ENCODE assay signal across 1 cellular context in genomic region chr15:52100807-52101206, GRCh38.
TF ChIP-seq lines count a peak whose summit lies in the region.

No MANE protein-coding gene starts in this region.

TF ChIP-seq in GM23338, 12 proteins besides CTCF, POLR2A, EP300 and RAD21 (continued from another document):
- no peak for TF ChIP-seq ZNF462 (CRISPR knock-in tag; IDR thresholded peaks at IDR 0.05)
- no peak for TF ChIP-seq CREB1 (CRISPR knock-in tag; IDR thresholded peaks at IDR 0.05; ENCODE audit: low read depth)
- no peak for TF ChIP-seq ZNF331 (CRISPR knock-in tag; IDR thresholded peaks at IDR 0.05; ENCODE audit: low read depth)
- no peak for TF ChIP-seq EZH2phosphoT487 (IDR thresholded peaks at IDR 0.05; ENCODE audit: unreplicated experiment)
- no peak for TF ChIP-seq POLR2AphosphoS5 (IDR thresholded peaks at IDR 0.05; ENCODE audit: low read depth)
- no peak for TF ChIP-seq EZH2 (IDR thresholded peaks at IDR 0.05; ENCODE audit: low read depth, unreplicated experiment)
- no peak for TF ChIP-seq JUNB (IDR thresholded peaks at IDR 0.05; ENCODE audit: unreplicated experiment)
- no peak for TF ChIP-seq ZNF114 (CRISPR knock-in tag; IDR thresholded peaks at IDR 0.05)
- TF ChIP-seq, protein P1, sequence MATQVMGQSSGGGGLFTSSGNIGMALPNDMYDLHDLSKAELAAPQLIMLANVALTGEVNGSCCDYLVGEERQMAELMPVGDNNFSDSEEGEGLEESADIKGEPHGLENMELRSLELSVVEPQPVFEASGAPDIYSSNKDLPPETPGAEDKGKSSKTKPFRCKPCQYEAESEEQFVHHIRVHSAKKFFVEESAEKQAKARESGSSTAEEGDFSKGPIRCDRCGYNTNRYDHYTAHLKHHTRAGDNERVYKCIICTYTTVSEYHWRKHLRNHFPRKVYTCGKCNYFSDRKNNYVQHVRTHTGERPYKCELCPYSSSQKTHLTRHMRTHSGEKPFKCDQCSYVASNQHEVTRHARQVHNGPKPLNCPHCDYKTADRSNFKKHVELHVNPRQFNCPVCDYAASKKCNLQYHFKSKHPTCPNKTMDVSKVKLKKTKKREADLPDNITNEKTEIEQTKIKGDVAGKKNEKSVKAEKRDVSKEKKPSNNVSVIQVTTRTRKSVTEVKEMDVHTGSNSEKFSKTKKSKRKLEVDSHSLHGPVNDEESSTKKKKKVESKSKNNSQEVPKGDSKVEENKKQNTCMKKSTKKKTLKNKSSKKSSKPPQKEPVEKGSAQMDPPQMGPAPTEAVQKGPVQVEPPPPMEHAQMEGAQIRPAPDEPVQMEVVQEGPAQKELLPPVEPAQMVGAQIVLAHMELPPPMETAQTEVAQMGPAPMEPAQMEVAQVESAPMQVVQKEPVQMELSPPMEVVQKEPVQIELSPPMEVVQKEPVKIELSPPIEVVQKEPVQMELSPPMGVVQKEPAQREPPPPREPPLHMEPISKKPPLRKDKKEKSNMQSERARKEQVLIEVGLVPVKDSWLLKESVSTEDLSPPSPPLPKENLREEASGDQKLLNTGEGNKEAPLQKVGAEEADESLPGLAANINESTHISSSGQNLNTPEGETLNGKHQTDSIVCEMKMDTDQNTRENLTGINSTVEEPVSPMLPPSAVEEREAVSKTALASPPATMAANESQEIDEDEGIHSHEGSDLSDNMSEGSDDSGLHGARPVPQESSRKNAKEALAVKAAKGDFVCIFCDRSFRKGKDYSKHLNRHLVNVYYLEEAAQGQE (IDR thresholded peaks at IDR 0.05; ENCODE audit: unreplicated experiment), result no peak
- no peak for TF ChIP-seq NANOG (IDR thresholded peaks at IDR 0.05; ENCODE audit: borderline replicate concordance)
- no peak for TF ChIP-seq ETS1 (IDR thresholded peaks at IDR 0.05)
